ENCODE assay signal across 9 cellular contexts in the genomic region with DNA sequence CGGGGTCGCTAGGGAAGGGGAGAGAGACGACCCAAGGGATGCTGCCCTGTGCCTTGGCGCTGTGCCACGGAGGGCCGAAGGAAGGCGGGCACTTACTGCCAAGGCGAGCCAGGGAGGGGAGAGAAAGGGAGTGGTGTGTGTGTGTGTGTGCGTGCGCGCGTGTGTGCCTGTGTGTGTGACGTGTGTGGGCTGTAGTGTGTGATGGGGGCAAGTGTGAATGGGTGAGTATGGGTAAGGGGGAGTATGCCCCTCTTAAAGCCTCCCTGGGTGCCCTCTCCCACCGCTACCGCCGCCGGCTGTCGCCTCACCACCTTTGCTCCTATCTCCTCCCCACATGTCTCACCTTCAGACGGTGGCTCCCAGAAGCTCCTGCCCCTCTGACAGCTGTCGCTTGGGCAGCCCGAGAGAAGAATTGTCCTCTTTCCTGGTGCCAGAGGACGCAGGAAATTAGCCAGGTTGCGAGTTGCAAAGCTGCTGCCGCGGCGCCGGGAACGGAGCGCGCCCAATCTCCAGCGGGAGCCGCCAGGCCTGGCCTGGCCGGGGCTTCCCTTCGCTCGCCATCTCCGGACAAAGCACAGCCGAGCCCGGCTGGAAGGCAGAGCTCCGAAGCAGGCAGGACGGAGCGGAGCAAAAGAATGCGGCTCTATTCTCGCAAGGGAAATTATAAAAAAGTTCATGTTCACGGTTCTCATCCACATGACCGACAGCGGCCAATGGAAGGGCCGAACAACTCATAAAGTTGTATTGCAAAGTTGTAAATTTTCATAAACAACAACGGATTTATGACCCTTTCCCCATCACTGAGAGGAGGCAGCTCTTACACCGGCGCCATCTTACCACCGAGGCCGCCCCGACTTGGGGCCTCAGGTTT. TPM values are rescaled to one million over a fixed set of nuclear protein-coding genes. Genes with fewer than 3 reads are reported as not detected.
DNase-seq lines count a peak whose midpoint lies in the region; ATAC-seq, FAIRE-seq and TF ChIP-seq lines count a peak whose summit lies in the region.
"Had no signal": no experiment of that assay in that cellular context is flagged by ENCODE, and none has a peak within 500 bp of the region (broad histone marks: within the 10 kb centered on the region; RNA-seq: fewer than 3 reads in every experiment).

A gene (minus strand): TSS at position 639 of the 871 bp plus-strand sequence. CDS start 41,943 bp downstream, outside the sequence.

- CTCF ChIA-PET in activated CD8-positive, alpha-beta T cell treated with anti-CD3 and anti-CD28 coated beads, Interleukin-2, amount 10 ng/mL, durations not matched to agents 7 days and 5 days (lab: Charles Lee): interaction anchor here (1.1 to 1.7 kb wide), 2 partner anchors 9 to 21 kb away, joined by 4 to 6 read pairs; a partner anchor contains a TSS

- H3K4me1 ChIP-seq in left lung (peaks cover 0 to 56% of the 10 kb centered on the region in 2 donors), small intestine (ENCODE audit: control insufficient read depth in 2 of 2, insufficient read depth in 1 of 2, low read depth in 1 of 2, low read length in 1 of 2) (no peaks in the 10 kb centered on the region)

- no peak for FAIRE-seq in small intestine (lab: Jason Lieb, UNC)

- peak within 1 kb of the TSS; percentile 41 to 46 for H3K4me3 ChIP-seq in left lung
- H3K4me3 ChIP-seq in small intestine (ENCODE audit: low read depth in 1 of 2, low read length in 2 of 2): peak within 1 kb of the TSS in 1 of 2 donors; percentile 68

- 3 to 7% (median 6%) methylated on average over 46 to 53 of the region's 53 CpGs for WGBS in small intestine, 3 donors

- no peaks in the 10 kb centered on the region for H3K36me3 ChIP-seq in left lung
- H3K36me3 ChIP-seq in small intestine (ENCODE audit: control insufficient read depth in 2 of 2, insufficient read depth in 2 of 2, low read length in 2 of 2): no peaks in the 10 kb centered on the region
- H3K36me3 ChIP-seq: cardiac muscle cell had no signal

- H3K27ac ChIP-seq in left lung: peak within 1 kb of the TSS; percentile 71 to 87
- H3K27ac ChIP-seq in small intestine (ENCODE audit: low read depth in 1 of 2, low read length in 1 of 2): peak within 1 kb of the TSS in 1 of 2 donors; percentile 71
- H3K27ac ChIP-seq: cardiac muscle cell had no signal

- peak within 1 kb of the TSS; percentile 56 for H3K4me3 Mint-ChIP-seq in activated CD8-positive, alpha-beta T cell treated with anti-CD3 and anti-CD28 coated beads, Interleukin-2, amount 10 ng/mL, durations not matched to agents 7 days and 5 days
- H3K4me3 Mint-ChIP-seq in type B pancreatic cell: peak within 1 kb of the TSS; percentile 91

- H3K9me3 ChIP-seq in left lung: no peaks in the 10 kb centered on the region
- H3K9me3 ChIP-seq in small intestine (ENCODE audit: control insufficient read depth, low read depth): no peaks in the 10 kb centered on the region

- peaks cover 44% of the 10 kb centered on the region for H3K4me1 Mint-ChIP-seq in activated CD8-positive, alpha-beta T cell treated with anti-CD3 and anti-CD28 coated beads, Interleukin-2, amount 10 ng/mL, durations not matched to agents 7 days and 5 days (ENCODE audit: low read depth)
- H3K4me1 Mint-ChIP-seq in type B pancreatic cell (ENCODE audit: unreplicated experiment): peaks cover 27% of the 10 kb centered on the region

- no peak within 1 kb of the TSS for H3K27ac Mint-ChIP-seq in activated CD8-positive, alpha-beta T cell treated with anti-CD3 and anti-CD28 coated beads, Interleukin-2, amount 10 ng/mL, durations not matched to agents 7 days and 5 days
- H3K27ac Mint-ChIP-seq in type B pancreatic cell: peak within 1 kb of the TSS; percentile 65

- no peak for TF ChIP-seq CTCF in left lung (IDR thresholded peaks at IDR 0.05)
- TF ChIP-seq CTCF in type B pancreatic cell (conservative IDR thresholded peaks at IDR 0.05): no peak

- H3K9me3 Mint-ChIP-seq in activated CD8-positive, alpha-beta T cell treated with anti-CD3 and anti-CD28 coated beads, Interleukin-2, amount 10 ng/mL, durations not matched to agents 7 days and 5 days (ENCODE audit: insufficient read depth): no peaks in the 10 kb centered on the region
- H3K9me3 Mint-ChIP-seq in type B pancreatic cell: no peaks in the 10 kb centered on the region

- peaks cover 85 to 100% of the 10 kb centered on the region in 2 donors for H3K27me3 ChIP-seq in left lung
- peaks cover 13 to 50% of the 10 kb centered on the region in 2 donors for H3K27me3 ChIP-seq in small intestine (ENCODE audit: control insufficient read depth in 2 of 2, insufficient read depth in 2 of 2, low read length in 2 of 2)

- intact Hi-C loops in cardiac septum (cut with DNase I): no loop called here
- intact Hi-C loops in left ventricle myocardium superior (cut with micrococcal nuclease): no loop called here
- intact Hi-C loops in left lung (cut with DNase I): no loop called here

- H3K27me3 Mint-ChIP-seq in activated CD8-positive, alpha-beta T cell treated with anti-CD3 and anti-CD28 coated beads, Interleukin-2, amount 10 ng/mL, durations not matched to agents 7 days and 5 days (ENCODE audit: low read depth): peaks cover 88% of the 10 kb centered on the region
- peaks cover 86% of the 10 kb centered on the region for H3K27me3 Mint-ChIP-seq in type B pancreatic cell

- POLR2A ChIA-PET in activated CD8-positive, alpha-beta T cell treated with anti-CD3 and anti-CD28 coated beads, Interleukin-2, amount 10 ng/mL, durations not matched to agents 7 days and 5 days (lab: Charles Lee): no interaction called here

- no peak for ATAC-seq in left ventricle myocardium superior
- no peak for ATAC-seq in activated CD8-positive, alpha-beta T cell treated with anti-CD3 and anti-CD28 coated beads, Interleukin-2, amount 10 ng/mL, durations not matched to agents 7 days and 5 days
- peak; percentile 8 for ATAC-seq in left lung
- no peak for ATAC-seq in GM21717 (IDR thresholded peaks at IDR 0.05; ENCODE audit: unreplicated experiment)
- no peak for ATAC-seq in HG02981 (IDR thresholded peaks at IDR 0.05; ENCODE audit: unreplicated experiment)

- H3K36me3 Mint-ChIP-seq in activated CD8-positive, alpha-beta T cell treated with anti-CD3 and anti-CD28 coated beads, Interleukin-2, amount 10 ng/mL, durations not matched to agents 7 days and 5 days (ENCODE audit: low read depth): peaks cover 6% of the 10 kb centered on the region
- peaks cover 10% of the 10 kb centered on the region for H3K36me3 Mint-ChIP-seq in type B pancreatic cell

- DNase-seq in cardiac septum (ENCODE audit: low spot score) (peak; percentile 41), left ventricle myocardium superior (no peak), left lung (peak; percentile 38 to 67), type B pancreatic cell (ENCODE audit: extremely low spot score, unreplicated experiment) (peak; percentile 68), small intestine (no peak)
- DNase-seq in activated CD8-positive, alpha-beta T cell treated with anti-CD3 and anti-CD28 coated beads, Interleukin-2, amount 10 ng/mL, durations not matched to agents 7 days and 5 days: no peak

RNA-seq across cellular contexts. Expression of the gene that starts here (rescaled TPM):
- 0.40 TPM for total RNA-seq in cardiac septum
- total RNA-seq in left ventricle myocardium superior: 0.72 TPM
- total RNA-seq in activated CD8-positive, alpha-beta T cell treated with anti-CD3 and anti-CD28 coated beads, Interleukin-2, amount 10 ng/mL, durations not matched to agents 7 days and 5 days: not detected
- 1 to 10 TPM; 5.7 to 8.8 TPM for total RNA-seq in left lung
- total RNA-seq in type B pancreatic cell (ENCODE audit: low replicate concordance): 40.5 and 92.8 TPM in 2 replicates
- 1 to 10 TPM in 1 of 3 donors, under 1 TPM in 2; 0.45 to 3.3 (median 0.54) TPM for polyA plus RNA-seq in small intestine

Comparison
In these comparisons a context has a peak if more than half of its experiments do, and no peak if none do; other contexts are left out.
1. Peak in DNase-seq in cardiac septum; RNA of the gene not detected or under 1 TPM.
2. DNase-seq: peak in left lung (2 of 2) and type B pancreatic cell (single experiment); none in left ventricle myocardium superior (single experiment), activated CD8-positive, alpha-beta T cell treated with anti-CD3 and anti-CD28 coated beads, Interleukin-2, amount 10 ng/mL, durations not matched to agents 7 days and 5 days (single experiment) and small intestine (single experiment).